Comparison of ENCODE assay signal across 11 cellular contexts in genomic region chr17:78903101-78903779, GRCh38. TPM values are rescaled to one million over a fixed set of nuclear protein-coding genes. Genes with fewer than 3 reads are reported as not detected.
A peak's percentile ranks its signal among the peaks of the same experiment; 100 is the strongest.
DNase-seq lines count a peak whose midpoint lies in the region; ATAC-seq lines count a peak whose summit lies in the region.
"Had no signal": no experiment of that assay in that cellular context is flagged by ENCODE, and none has a peak within 500 bp of the region (broad histone marks: within the 10 kb centered on the region; RNA-seq: fewer than 3 reads in every experiment).

A gene with protein sequence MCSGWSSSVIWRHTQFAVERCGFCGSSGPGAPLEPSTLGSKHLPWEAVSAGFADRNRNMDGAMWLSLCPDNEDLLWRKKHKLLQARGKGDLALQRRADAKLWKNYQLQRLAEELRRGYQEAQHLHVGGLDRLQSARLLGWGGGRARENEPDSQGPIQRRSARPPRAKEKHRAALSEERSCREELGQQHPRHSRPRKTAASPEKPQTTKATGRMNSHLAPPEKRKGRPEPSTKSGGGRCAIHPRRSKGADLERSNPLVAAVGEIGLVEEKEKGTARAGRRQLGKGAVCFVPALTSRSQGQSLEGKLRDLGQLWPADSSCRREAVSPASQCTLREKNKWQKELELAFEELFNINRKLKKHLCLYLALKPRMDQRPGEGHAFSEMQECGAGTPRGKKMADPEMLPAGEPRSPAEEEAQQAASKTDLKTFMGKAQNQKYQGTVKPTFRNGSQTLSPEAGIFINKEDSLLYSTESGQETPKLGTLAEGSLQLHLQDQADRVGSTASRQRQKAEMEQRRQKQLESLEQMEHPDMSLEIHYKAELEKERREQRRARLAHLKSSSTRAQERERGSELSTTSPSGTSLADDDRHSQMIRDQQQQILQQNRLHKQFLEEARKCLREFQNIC (minus strand): TSS chr17:78903201. CDS start chr17:78901828, 1,373 bp downstream.

- no peaks in the 10 kb centered on the region for H3K27me3 ChIP-seq in right cardiac atrium (ENCODE audit: control insufficient read depth, insufficient read depth)
- H3K27me3 ChIP-seq: Peyer's patch, upper lobe of left lung had no signal

- ATAC-seq in right cardiac atrium (peak; percentile 12 to 14), HG03095 (IDR thresholded peaks at IDR 0.05; ENCODE audit: unreplicated experiment) (no peak), GM18502 (IDR thresholded peaks at IDR 0.05; ENCODE audit: poor library complexity, unreplicated experiment) (no peak)

- no peak within 1 kb of the TSS for H3K4me3 ChIP-seq in right cardiac atrium (ENCODE audit: low read length)
- H3K4me3 ChIP-seq: Peyer's patch, skin epidermis, upper lobe of left lung had no signal

- WGBS in right cardiac atrium, result 66% methylated on average over 17 of the region's 17 CpGs

- H3K4me1 ChIP-seq in right cardiac atrium (ENCODE audit: control insufficient read depth, insufficient read depth, low read length), result peaks cover 16% of the 10 kb centered on the region
- H3K4me1 ChIP-seq: Peyer's patch had no signal

- CTCF ChIA-PET in activated naive CD4-positive, alpha-beta T cell treated with anti-CD3 and anti-CD28 coated beads for 36 hours (lab: Charles Lee), result interaction anchor here (0.5 to 1.1 kb wide), 2 partner anchors 38 to 493 kb away, joined by 3 to 4 read pairs; no protein-coding TSS in a partner anchor

- H3K36me3 Mint-ChIP-seq in activated naive CD4-positive, alpha-beta T cell treated with anti-CD3 and anti-CD28 coated beads for 36 hours (ENCODE audit: low read depth), result no peaks in the 10 kb centered on the region
- no peaks in the 10 kb centered on the region for H3K36me3 Mint-ChIP-seq in T-helper 2 cell treated with Interferon-gamma antibody and Interleukin-4, amounts not matched to agents 5 μg/mL and 100 μg/mL, for 36 hours (ENCODE audit: low read depth)

- H3K4me3 Mint-ChIP-seq in activated naive CD4-positive, alpha-beta T cell treated with anti-CD3 and anti-CD28 coated beads for 36 hours, result no peak within 1 kb of the TSS
- H3K4me3 Mint-ChIP-seq in T-helper 2 cell treated with Interferon-gamma antibody and Interleukin-4, amounts not matched to agents 5 μg/mL and 100 μg/mL, for 36 hours, result no peak within 1 kb of the TSS

- H3K27ac Mint-ChIP-seq in activated naive CD4-positive, alpha-beta T cell treated with anti-CD3 and anti-CD28 coated beads for 36 hours, result no peak within 1 kb of the TSS
- H3K27ac Mint-ChIP-seq in T-helper 2 cell treated with Interferon-gamma antibody and Interleukin-4, amounts not matched to agents 5 μg/mL and 100 μg/mL, for 36 hours, result no peak within 1 kb of the TSS

- H3K4me1 Mint-ChIP-seq in activated naive CD4-positive, alpha-beta T cell treated with anti-CD3 and anti-CD28 coated beads for 36 hours (ENCODE audit: low read depth), result peaks cover 8% of the 10 kb centered on the region
- peaks cover 9% of the 10 kb centered on the region for H3K4me1 Mint-ChIP-seq in T-helper 2 cell treated with Interferon-gamma antibody and Interleukin-4, amounts not matched to agents 5 μg/mL and 100 μg/mL, for 36 hours (ENCODE audit: low read depth)

- H3K9me3 ChIP-seq in right cardiac atrium (ENCODE audit: control insufficient read depth, low read length), result no peaks in the 10 kb centered on the region
- H3K9me3 ChIP-seq: Peyer's patch, upper lobe of left lung had no signal

- H3K9me3 Mint-ChIP-seq in activated naive CD4-positive, alpha-beta T cell treated with anti-CD3 and anti-CD28 coated beads for 36 hours, result no peaks in the 10 kb centered on the region
- H3K9me3 Mint-ChIP-seq in T-helper 2 cell treated with Interferon-gamma antibody and Interleukin-4, amounts not matched to agents 5 μg/mL and 100 μg/mL, for 36 hours, result no peaks in the 10 kb centered on the region

- peak; percentile 23 for DNase-seq in activated naive CD4-positive, alpha-beta T cell treated with anti-CD3 and anti-CD28 coated beads for 36 hours
- no peak for DNase-seq in activated naive CD4-positive, alpha-beta T cell (lab: John Stamatoyannopoulos, UW)
- DNase-seq in T-helper 2 cell treated with Interferon-gamma antibody and Interleukin-4, amounts not matched to agents 5 μg/mL and 100 μg/mL, for 36 hours (ENCODE audit: low spot score), result peak; percentile 41
- DNase-seq in right cardiac atrium, result peak in 2 of 3 donors; percentile 50 to 57
- peak in 19 of 49 donors; percentile 17 to 80 (median 40) for DNase-seq in substantia nigra (lab: John Stamatoyannopoulos, UW)
- DNase-seq in activated effector memory CD4-positive, alpha-beta T cell treated with anti-CD3 and anti-CD28 coated beads, Interleukin-2, amount 50 U/mL, for 16 hours, result no peak
- DNase-seq: Peyer's patch, upper lobe of left lung had no signal

- intact Hi-C loops in activated naive CD4-positive, alpha-beta T cell treated with anti-CD3 and anti-CD28 coated beads for 36 hours (cut with micrococcal nuclease), result no loop called here
- intact Hi-C loops in right cardiac atrium (cut with DNase I), result no loop called here

- H3K27me3 Mint-ChIP-seq in activated naive CD4-positive, alpha-beta T cell treated with anti-CD3 and anti-CD28 coated beads for 36 hours (ENCODE audit: low read depth), result no peaks in the 10 kb centered on the region
- H3K27me3 Mint-ChIP-seq in T-helper 2 cell treated with Interferon-gamma antibody and Interleukin-4, amounts not matched to agents 5 μg/mL and 100 μg/mL, for 36 hours (ENCODE audit: low read depth), result no peaks in the 10 kb centered on the region

- peak within 1 kb of the TSS; percentile 53 for H3K27ac ChIP-seq in right cardiac atrium (ENCODE audit: low read length)
- peak within 1 kb of the TSS; percentile 59 for H3K27ac ChIP-seq in substantia nigra (ENCODE audit: low read depth, low read length, poor library complexity, severe bottlenecking)
- H3K27ac ChIP-seq: Peyer's patch had no signal

RNA-seq across cellular contexts. Expression of the gene that starts here (rescaled TPM):
- total RNA-seq in activated naive CD4-positive, alpha-beta T cell treated with anti-CD3 and anti-CD28 coated beads for 36 hours, result not detected
- total RNA-seq in right cardiac atrium, result 1 to 10 TPM in 2 of 4 donors, under 1 TPM in 2; 0.76 to 1.3 (median 1.0) TPM
- 0.57 TPM for polyA plus RNA-seq in right cardiac atrium

Comparison
In these comparisons a context has a peak if more than half of its experiments do, and no peak if none do; other contexts are left out.
1. Peak in DNase-seq in activated naive CD4-positive, alpha-beta T cell treated with anti-CD3 and anti-CD28 coated beads for 36 hours; RNA of the gene not detected or under 1 TPM.
2. DNase-seq: peak in T-helper 2 cell treated with Interferon-gamma antibody and Interleukin-4, amounts not matched to agents 5 μg/mL and 100 μg/mL, for 36 hours (single experiment) and right cardiac atrium (2 of 3); none in activated naive CD4-positive, alpha-beta T cell (0 of 4) and activated effector memory CD4-positive, alpha-beta T cell treated with anti-CD3 and anti-CD28 coated beads, Interleukin-2, amount 50 U/mL, for 16 hours (single experiment).
3. ATAC-seq: peak in right cardiac atrium (2 of 2); none in HG03095 (single experiment) and GM18502 (single experiment).